22 cellular contexts compared by ENCODE assay signal in the genomic region with DNA sequence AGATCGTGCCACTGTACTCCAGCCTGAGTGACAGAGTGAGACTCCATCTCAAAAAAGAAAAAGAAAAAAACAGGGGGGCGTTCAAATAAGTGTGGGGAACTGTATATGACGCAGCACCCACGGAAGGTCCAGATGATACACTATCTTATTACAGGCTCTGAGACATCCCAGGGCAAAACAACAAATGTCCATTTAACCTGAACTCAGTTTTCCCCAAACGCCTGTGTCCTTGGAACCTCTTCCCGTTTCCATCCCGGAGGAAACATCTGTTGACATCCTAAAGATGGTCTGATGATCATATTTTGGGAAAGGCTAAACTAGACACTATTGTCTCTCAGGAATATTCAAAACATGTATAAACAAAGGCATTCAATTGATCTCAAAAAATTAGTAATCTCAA.
DNase-seq lines count a peak whose midpoint lies in the region; ATAC-seq and TF ChIP-seq lines count a peak whose summit lies in the region.
"Had no signal": no experiment of that assay in that cellular context is flagged by ENCODE, and none has a peak within 500 bp of the region (broad histone marks: within the 10 kb centered on the region; RNA-seq: fewer than 3 reads in every experiment).

No MANE protein-coding gene starts in this region.

- H3F3A ChIP-seq in GM23248 (ENCODE audit: insufficient read depth), result peaks cover 13% of the 10 kb centered on the region

- no peak overlapping the region for H3K4me2 ChIP-seq in GM23248 (ENCODE audit: unreplicated experiment)
- H3K4me2 ChIP-seq: BLaER1 had no signal

- H3K9me3 Mint-ChIP-seq in osteocyte (ENCODE audit: unreplicated experiment), result no peaks in the 10 kb centered on the region
- no peaks in the 10 kb centered on the region for H3K9me3 Mint-ChIP-seq in type B pancreatic cell
- H3K9me3 Mint-ChIP-seq: activated naive CD8-positive, alpha-beta T cell treated with anti-CD3 and anti-CD28 coated beads, Interleukin-2, amount 50 U/mL, for 24 hours had no signal

- ATAC-seq in HG03280 (IDR thresholded peaks at IDR 0.05; ENCODE audit: unreplicated experiment), result no peak
- ATAC-seq in HG03521 (IDR thresholded peaks at IDR 0.05; ENCODE audit: unreplicated experiment), result no peak
- ATAC-seq: activated naive CD8-positive, alpha-beta T cell treated with anti-CD3 and anti-CD28 coated beads, Interleukin-2, amount 50 U/mL, for 24 hours; SK-N-SH treated with all-trans-retinoic acid at 6 μM for 48 hours; T-helper 17 cell had no signal

- no peaks in the 10 kb centered on the region for H3K27me3 ChIP-seq in ACC112 (ENCODE audit: insufficient read depth, low read length)
- no peaks in the 10 kb centered on the region for H3K27me3 ChIP-seq in stomach smooth muscle (ENCODE audit: control insufficient read depth in 1 of 2, insufficient read depth in 2 of 2, low read length in 2 of 2)
- no peaks in the 10 kb centered on the region for H3K27me3 ChIP-seq in GM23248 (replicated peaks; ENCODE audit: insufficient read depth)
- H3K27me3 ChIP-seq: BLaER1 had no signal

- H3K9me3 ChIP-seq in stomach smooth muscle (ENCODE audit: control insufficient read depth in 2 of 2, low read length in 2 of 2) (no peaks in the 10 kb centered on the region), GM23248 (ENCODE audit: low read depth) (no peaks in the 10 kb centered on the region)
- H3K9me3 ChIP-seq: BLaER1 had no signal

- TF ChIP-seq CTCF in coronary artery (IDR thresholded peaks at IDR 0.05) (no peak), osteocyte (IDR thresholded peaks at IDR 0.05) (no peak), type B pancreatic cell (conservative IDR thresholded peaks at IDR 0.05) (no peak)

- H2AFZ ChIP-seq in ACC112 (ENCODE audit: low read length, unreplicated experiment) (no peak overlapping the region), GM23248 (no peak overlapping the region)

- H3K36me3 ChIP-seq in ACC112 (ENCODE audit: insufficient read depth, low read length) (no peaks in the 10 kb centered on the region), stomach smooth muscle (ENCODE audit: control insufficient read depth in 2 of 2, insufficient read depth in 2 of 2, low read length in 2 of 2) (peaks cover 3 to 6% of the 10 kb centered on the region in 2 donors), GM23248 (ENCODE audit: low read depth) (no peaks in the 10 kb centered on the region)
- H3K36me3 ChIP-seq: BLaER1 had no signal

- DNase-seq in coronary artery (ENCODE audit: low spot score) (no peak), osteocyte (ENCODE audit: extremely low spot score, unreplicated experiment) (no peak), type B pancreatic cell (ENCODE audit: extremely low spot score, unreplicated experiment) (no peak), GM23248 (no peak)
- DNase-seq: activated CD4-positive, alpha-beta T cell treated with anti-CD3 and anti-CD28 coated beads for 1 hour; activated effector memory CD4-positive, alpha-beta T cell treated with anti-CD3 and anti-CD28 coated beads, Interleukin-2, amount 50 U/mL, for 16 hours; activated naive CD8-positive, alpha-beta T cell treated with anti-CD3 and anti-CD28 coated beads, Interleukin-2, amount 50 U/mL, for 24 hours; activated T-cell treated with anti-CD3 and anti-CD28 coated beads, Interleukin-2, amount 50 U/mL, for 1 hour; cerebellar nuclear complex; Karpas-422; mesendoderm; NCI-H1436; NCI-H446 treated with DMSO at 0.1 percent for 48 hours; stimulated activated CD4-positive, alpha-beta T cell treated with anti-CD3 and anti-CD28 coated beads, Interleukin-4, amount 100 ng/mL, for 1 hour; T-helper 17 cell had no signal

- peaks cover 23% of the 10 kb centered on the region for H3K4me1 ChIP-seq in ACC112 (ENCODE audit: control insufficient read depth, insufficient read depth, low read length, unreplicated experiment)
- H3K4me1 ChIP-seq in stomach smooth muscle (ENCODE audit: control insufficient read depth, insufficient read depth, low read length), result peaks cover 54% of the 10 kb centered on the region
- H3K4me1 ChIP-seq in GM23248 (ENCODE audit: insufficient read depth), result peaks cover 15% of the 10 kb centered on the region

- H3K27ac Mint-ChIP-seq in osteocyte (ENCODE audit: unreplicated experiment) (peak overlapping the region; percentile 74), type B pancreatic cell (no peak overlapping the region)
- H3K27ac Mint-ChIP-seq: activated naive CD8-positive, alpha-beta T cell treated with anti-CD3 and anti-CD28 coated beads, Interleukin-2, amount 50 U/mL, for 24 hours; progenitor cell of endocrine pancreas; T-helper 17 cell had no signal

- H3K27ac ChIP-seq in ACC112 (ENCODE audit: low read depth, low read length) (peak overlapping the region; percentile 95; the same call in 1 of the 2 replicates), coronary artery (peak overlapping the region; percentile 79 to 86), stomach smooth muscle (ENCODE audit: low read length) (peak overlapping the region; percentile 55), GM23248 (no peak overlapping the region)
- H3K27ac ChIP-seq: BLaER1 had no signal

- peaks cover 29% of the 10 kb centered on the region for H3K79me2 ChIP-seq in ACC112 (ENCODE audit: control insufficient read depth, insufficient read depth, low read length, unreplicated experiment)
- H3K79me2 ChIP-seq in GM23248 (ENCODE audit: insufficient read depth), result no peaks in the 10 kb centered on the region

- no peaks in the 10 kb centered on the region for H3K9me2 ChIP-seq in GM23248 (ENCODE audit: insufficient read depth)

- no peak overlapping the region for H3K4me3 Mint-ChIP-seq in osteocyte (ENCODE audit: unreplicated experiment)
- no peak overlapping the region for H3K4me3 Mint-ChIP-seq in type B pancreatic cell
- H3K4me3 Mint-ChIP-seq: activated naive CD8-positive, alpha-beta T cell treated with anti-CD3 and anti-CD28 coated beads, Interleukin-2, amount 50 U/mL, for 24 hours; T-helper 17 cell had no signal

- no peaks in the 10 kb centered on the region for H4K20me1 ChIP-seq in GM23248 (ENCODE audit: insufficient read depth)
- H4K20me1 ChIP-seq: BLaER1 had no signal

- H3K27me3 Mint-ChIP-seq in osteocyte (ENCODE audit: unreplicated experiment) (no peaks in the 10 kb centered on the region), type B pancreatic cell (peaks cover 4% of the 10 kb centered on the region)

- in situ Hi-C loops in GM23248 (cut with MboI), result loop anchor here (10.0 kb wide), 1 partner anchor 180 kb away; no protein-coding TSS in a partner anchor

- H3K36me3 Mint-ChIP-seq in osteocyte (ENCODE audit: unreplicated experiment) (peaks cover 38% of the 10 kb centered on the region), type B pancreatic cell (peaks cover 5% of the 10 kb centered on the region)

- no peak overlapping the region for H3K9ac ChIP-seq in stomach smooth muscle (ENCODE audit: low read length in 2 of 2)
- H3K9ac ChIP-seq in GM23248, result no peak overlapping the region
- H3K9ac ChIP-seq: BLaER1 had no signal

- H3K4me1 Mint-ChIP-seq in osteocyte (ENCODE audit: unreplicated experiment), result peaks cover 69% of the 10 kb centered on the region
- peaks cover 15% of the 10 kb centered on the region for H3K4me1 Mint-ChIP-seq in type B pancreatic cell (ENCODE audit: unreplicated experiment)
- H3K4me1 Mint-ChIP-seq: activated naive CD8-positive, alpha-beta T cell treated with anti-CD3 and anti-CD28 coated beads, Interleukin-2, amount 50 U/mL, for 24 hours; T-helper 17 cell had no signal

- no peak overlapping the region for H3K4me3 ChIP-seq in ACC112 (ENCODE audit: low read depth, low read length)
- no peak overlapping the region for H3K4me3 ChIP-seq in coronary artery
- no peak overlapping the region for H3K4me3 ChIP-seq in stomach smooth muscle (ENCODE audit: low read length in 2 of 2)
- no peak overlapping the region for H3K4me3 ChIP-seq in GM23248
- H3K4me3 ChIP-seq: BLaER1 had no signal

- 86 to 90% methylated on average over 6 to 7 of the region's 7 CpGs for WGBS in GM23248 (ENCODE audit: low coverage in 1 of 2, low lambda C conversion rate in 2 of 2, missing lambda C conversion rate in 2 of 2), 2 experiments
